Comparison of ENCODE assay signal across 8 cellular contexts in genomic region chr3:172708905-172709775, GRCh38. TPM values are rescaled to one million over a fixed set of nuclear protein-coding genes. Genes with fewer than 3 reads are reported as not detected.
DNase-seq lines count a peak whose midpoint lies in the region; ATAC-seq and TF ChIP-seq lines count a peak whose summit lies in the region.

No MANE protein-coding gene starts in this region.

- peak overlapping the region; percentile 91 to 93 for H3K27ac ChIP-seq in right atrium auricular region
- peak overlapping the region; percentile 82 for H3K27ac ChIP-seq in lower lobe of right lung
- peak overlapping the region; percentile 90 to 95 for H3K27ac ChIP-seq in uterus

- H3K4me1 ChIP-seq in right atrium auricular region (peaks cover 0 to 34% of the 10 kb centered on the region in 2 donors), lower lobe of right lung (peaks cover 30% of the 10 kb centered on the region), uterus (peaks cover 0 to 8% of the 10 kb centered on the region in 2 donors)

- in situ Hi-C loops in astrocyte of the spinal cord (cut with HindIII; ENCODE audit: low sequenced_read_pairs), result no loop called here

- no peak for TF ChIP-seq CTCF in right atrium auricular region (IDR thresholded peaks at IDR 0.05)
- no peak for TF ChIP-seq CTCF in astrocyte of the spinal cord (IDR thresholded peaks at IDR 0.05; ENCODE audit: low read depth, low read length)
- TF ChIP-seq CTCF in lower lobe of right lung (IDR thresholded peaks at IDR 0.05), result no peak
- TF ChIP-seq CTCF in uterus (IDR thresholded peaks at IDR 0.05), result no peak

- H3K9me3 ChIP-seq in right atrium auricular region, result no peaks in the 10 kb centered on the region
- H3K9me3 ChIP-seq in lower lobe of right lung, result no peaks in the 10 kb centered on the region
- no peaks in the 10 kb centered on the region for H3K9me3 ChIP-seq in uterus

- no peaks in the 10 kb centered on the region for H3K27me3 ChIP-seq in right atrium auricular region
- no peaks in the 10 kb centered on the region for H3K27me3 ChIP-seq in lower lobe of right lung (ENCODE audit: low read depth)
- no peaks in the 10 kb centered on the region for H3K27me3 ChIP-seq in uterus

- no peaks in the 10 kb centered on the region for H3K36me3 ChIP-seq in right atrium auricular region
- H3K36me3 ChIP-seq in lower lobe of right lung, result no peaks in the 10 kb centered on the region
- no peaks in the 10 kb centered on the region for H3K36me3 ChIP-seq in uterus

- peak overlapping the region; percentile 52 to 78 for H3K4me3 ChIP-seq in right atrium auricular region
- H3K4me3 ChIP-seq in astrocyte of the spinal cord (ENCODE audit: low read depth, low read length), result peak overlapping the region; percentile 65
- peak overlapping the region; percentile 71 for H3K4me3 ChIP-seq in lower lobe of right lung
- H3K4me3 ChIP-seq in uterus, result peak overlapping the region in 1 of 2 donors; percentile 75

- no peak for TF ChIP-seq POLR2A in uterus (IDR thresholded peaks at IDR 0.05)

- DNase-seq in right atrium auricular region (ENCODE audit: low spot score) (no peak), Right ventricle myocardium superior (no peak), astrocyte of the spinal cord (ENCODE audit: low read depth, low spot score) (no peak), lower lobe of right lung (no peak), uterus (no peak), NCI-H2196 (lab: John Stamatoyannopoulos, UW; ENCODE audit: unreplicated experiment) (no peak), NCI-H2171 (lab: John Stamatoyannopoulos, UW) (no peak)

- intact Hi-C loops in Right ventricle myocardium superior (cut with DNase I), result no loop called here
- intact Hi-C loops in lower lobe of right lung (cut with DNase I), result no loop called here
- intact Hi-C loops in uterus (cut with DNase I; ENCODE audit: low total_unique reads), result no loop called here

- no peak for ATAC-seq in Right ventricle myocardium superior (ENCODE audit: poor library complexity)
- ATAC-seq in lower lobe of right lung, result no peak
- ATAC-seq in HG02885 (IDR thresholded peaks at IDR 0.05; ENCODE audit: poor library complexity, unreplicated experiment), result no peak

RNA-seq across cellular contexts. Expression of gene NCEH1, which starts 1.7 kb away (rescaled TPM):
- total RNA-seq in right atrium auricular region (10 to 100 TPM; 14.3 to 21.1 TPM), Right ventricle myocardium superior (51.1 TPM), lower lobe of right lung (97.7 TPM), uterus (1 to 10 TPM; 1.8 to 5.8 (median 5.4) TPM)

RNA-seq across cellular contexts. Expression of gene ECT2, which starts 41.4 kb away (rescaled TPM):
- total RNA-seq in right atrium auricular region, result 1 to 10 TPM; 2.2 to 4.2 TPM
- 4.2 TPM for total RNA-seq in Right ventricle myocardium superior
- total RNA-seq in lower lobe of right lung, result 14.1 TPM
- total RNA-seq in uterus, result 10 to 100 TPM in 1 of 4 donors, 1 to 10 TPM in 3; 2.6 to 52.9 (median 4.9) TPM
